In genomic region chr17:75753193-75753513, GRCh38 we compare ENCODE assay signal across 1 cellular context.
TF ChIP-seq lines count a peak whose summit lies in the region.

No MANE protein-coding gene starts in this region.

TF ChIP-seq in K562, 482 proteins besides CTCF, POLR2A, EP300 and RAD21:
- TF ChIP-seq TSC22D4 (tag; IDR thresholded peaks at IDR 0.05): no peak
- TF ChIP-seq SP2 (IDR thresholded peaks at IDR 0.05; ENCODE audit: extremely low read depth, low read depth, low read length, poor library complexity, severe bottlenecking): no peak
- TF ChIP-seq CHD4 (IDR thresholded peaks at IDR 0.05; ENCODE audit: insufficient read depth, insufficient replicate concordance, low read depth, low read length, poor library complexity, severe bottlenecking): peak; percentile 91
- TF ChIP-seq HDAC2 (IDR thresholded peaks at IDR 0.05): 0 out of 2 replicates have a peak, but pooled peaks have one; percentile 10
- TF ChIP-seq ZNF165 (CRISPR knock-in tag; IDR thresholded peaks at IDR 0.05; ENCODE audit: borderline replicate concordance): no peak
- TF ChIP-seq SPI1 (IDR thresholded peaks at IDR 0.05; ENCODE audit: borderline replicate concordance, low read depth, low read length): no peak
- no peak for TF ChIP-seq WHSC1 (IDR thresholded peaks at IDR 0.05; ENCODE audit: low read length)
- no peak for TF ChIP-seq HOXB6 (CRISPR knock-in tag; IDR thresholded peaks at IDR 0.05; ENCODE audit: borderline replicate concordance)
- TF ChIP-seq SIN3A (IDR thresholded peaks at IDR 0.05; ENCODE audit: borderline replicate concordance in 2 of 2, control insufficient read depth in 1 of 2, low read depth in 2 of 2, low read length in 2 of 2): 0 out of 4 replicates have a peak, but pooled peaks of 1 of the 2 experiments have one; percentile 11
- no peak for TF ChIP-seq SETDB1 (IDR thresholded peaks at IDR 0.05; ENCODE audit: low read length)
- TF ChIP-seq ADNP (tag; IDR thresholded peaks at IDR 0.05): peak; percentile 84
TF ChIP-seq in K562: peak in this region for 4.
